14 cellular contexts compared by ENCODE assay signal in genomic region chr1:13751985-13752384, GRCh38. TPM values are rescaled to one million over a fixed set of nuclear protein-coding genes. Genes with fewer than 3 reads are reported as not detected.
A peak's percentile ranks its signal among the peaks of the same experiment; 100 is the strongest.
DNase-seq lines count a peak whose midpoint lies in the region; ATAC-seq, FAIRE-seq and TF ChIP-seq lines count a peak whose summit lies in the region.
"Had no signal": no experiment of that assay in that cellular context is flagged by ENCODE, and none has a peak within 500 bp of the region (broad histone marks: within the 10 kb centered on the region; RNA-seq: fewer than 3 reads in every experiment).

No MANE protein-coding gene starts in this region.

- peaks cover 35% of the 10 kb centered on the region for H3K36me3 Mint-ChIP-seq in activated CD4-positive, alpha-beta T cell treated with anti-CD3 and anti-CD28 coated beads, Interleukin-2, amount 10 ng/mL, durations not matched to agents 24 days and 14 days (ENCODE audit: low read depth)
- peaks cover 33% of the 10 kb centered on the region for H3K36me3 Mint-ChIP-seq in activated CD4-positive, alpha-beta T cell treated with anti-CD3 and anti-CD28 coated beads, Interleukin-2, amount 10 ng/mL, durations not matched to agents 7 days and 5 days (ENCODE audit: low read depth)

- H3K27me3 ChIP-seq in SJCRH30 (no peaks in the 10 kb centered on the region), foreskin keratinocyte (no peaks in the 10 kb centered on the region), small intestine (ENCODE audit: control insufficient read depth in 2 of 2, insufficient read depth in 2 of 2, low read length in 2 of 2) (no peaks in the 10 kb centered on the region)

- H3K27ac ChIP-seq in SJCRH30, result peak overlapping the region; percentile 29
- H3K27ac ChIP-seq in foreskin keratinocyte, result peak overlapping the region; percentile 23
- no peak overlapping the region for H3K27ac ChIP-seq in small intestine (ENCODE audit: low read depth in 1 of 2, low read length in 1 of 2)

- FAIRE-seq in small intestine (lab: Jason Lieb, UNC), result no peak
- FAIRE-seq: A204.1 had no signal

- H3K4me1 ChIP-seq in SJCRH30, result peaks cover 25% of the 10 kb centered on the region
- peaks cover 45% of the 10 kb centered on the region for H3K4me1 ChIP-seq in foreskin keratinocyte
- H3K4me1 ChIP-seq in small intestine (ENCODE audit: control insufficient read depth in 2 of 2, insufficient read depth in 1 of 2, low read depth in 1 of 2, low read length in 1 of 2), result peaks cover 0 to 9% of the 10 kb centered on the region in 2 donors

- TF ChIP-seq CTCF in foreskin keratinocyte (conservative IDR thresholded peaks at IDR 0.05) (no peak), omental fat pad (IDR thresholded peaks at IDR 0.05) (no peak)

- no peak overlapping the region for H3K27ac Mint-ChIP-seq in activated CD4-positive, alpha-beta T cell treated with anti-CD3 and anti-CD28 coated beads, Interleukin-2, amount 10 ng/mL, durations not matched to agents 24 days and 14 days
- no peak overlapping the region for H3K27ac Mint-ChIP-seq in activated CD4-positive, alpha-beta T cell treated with anti-CD3 and anti-CD28 coated beads, Interleukin-2, amount 10 ng/mL, durations not matched to agents 7 days and 5 days
- H3K27ac Mint-ChIP-seq: activated naive CD4-positive, alpha-beta T cell treated with anti-CD3 and anti-CD28 coated beads for 36 hours had no signal

- no peaks in the 10 kb centered on the region for H3K9me3 ChIP-seq in SJCRH30 (replicated peaks)
- H3K9me3 ChIP-seq in small intestine (ENCODE audit: control insufficient read depth, low read depth), result no peaks in the 10 kb centered on the region

- H3K4me3 Mint-ChIP-seq in activated CD4-positive, alpha-beta T cell treated with anti-CD3 and anti-CD28 coated beads, Interleukin-2, amount 10 ng/mL, durations not matched to agents 24 days and 14 days, result no peak overlapping the region
- no peak overlapping the region for H3K4me3 Mint-ChIP-seq in activated CD4-positive, alpha-beta T cell treated with anti-CD3 and anti-CD28 coated beads, Interleukin-2, amount 10 ng/mL, durations not matched to agents 7 days and 5 days
- H3K4me3 Mint-ChIP-seq: activated naive CD4-positive, alpha-beta T cell treated with anti-CD3 and anti-CD28 coated beads for 36 hours had no signal

- H3K9me3 Mint-ChIP-seq in activated CD4-positive, alpha-beta T cell treated with anti-CD3 and anti-CD28 coated beads, Interleukin-2, amount 10 ng/mL, durations not matched to agents 24 days and 14 days, result no peaks in the 10 kb centered on the region
- no peaks in the 10 kb centered on the region for H3K9me3 Mint-ChIP-seq in activated CD4-positive, alpha-beta T cell treated with anti-CD3 and anti-CD28 coated beads, Interleukin-2, amount 10 ng/mL, durations not matched to agents 7 days and 5 days
- H3K9me3 Mint-ChIP-seq: activated naive CD4-positive, alpha-beta T cell treated with anti-CD3 and anti-CD28 coated beads for 36 hours; nephron had no signal

- H3K27me3 Mint-ChIP-seq in activated CD4-positive, alpha-beta T cell treated with anti-CD3 and anti-CD28 coated beads, Interleukin-2, amount 10 ng/mL, durations not matched to agents 24 days and 14 days, result no peaks in the 10 kb centered on the region
- H3K27me3 Mint-ChIP-seq in activated CD4-positive, alpha-beta T cell treated with anti-CD3 and anti-CD28 coated beads, Interleukin-2, amount 10 ng/mL, durations not matched to agents 7 days and 5 days, result no peaks in the 10 kb centered on the region

- WGBS in small intestine, 3 donors, result 82 to 93% (median 87%) methylated on average over 7 of the region's 7 CpGs

- intact Hi-C loops in activated CD4-positive, alpha-beta T cell treated with anti-CD3 and anti-CD28 coated beads, Interleukin-2, amount 10 ng/mL, durations not matched to agents 24 days and 14 days (cut with micrococcal nuclease), result loop anchor here (5.0 kb wide), 1 partner anchor 40 kb away; no protein-coding TSS in a partner anchor

- DNase-seq in activated CD4-positive, alpha-beta T cell treated with anti-CD3 and anti-CD28 coated beads, Interleukin-2, amount 10 ng/mL, durations not matched to agents 24 days and 14 days, result peak; percentile 45
- DNase-seq in activated CD4-positive, alpha-beta T cell treated with anti-CD3 and anti-CD28 coated beads, Interleukin-2, amount 10 ng/mL, durations not matched to agents 7 days and 5 days, result no peak
- DNase-seq in SJCRH30, result no peak
- no peak for DNase-seq in foreskin keratinocyte
- peak; percentile 37 for DNase-seq in small intestine
- DNase-seq in omental fat pad (ENCODE audit: low spot score), result no peak
- DNase-seq: activated naive CD4-positive, alpha-beta T cell treated with anti-CD3 and anti-CD28 coated beads for 36 hours; hippocampal formation; NCI-H2081; Right ventricle myocardium superior had no signal

- no peak for ATAC-seq in foreskin keratinocyte
- no peak for ATAC-seq in GM18498 (IDR thresholded peaks at IDR 0.05; ENCODE audit: unreplicated experiment)
- no peak for ATAC-seq in GM19328 (IDR thresholded peaks at IDR 0.05; ENCODE audit: unreplicated experiment)
- no peak for ATAC-seq in omental fat pad (ENCODE audit: low FRiP score)

- H3K36me3 ChIP-seq in SJCRH30 (peaks cover 13% of the 10 kb centered on the region), small intestine (ENCODE audit: control insufficient read depth in 2 of 2, insufficient read depth in 2 of 2, low read length in 2 of 2) (no peaks in the 10 kb centered on the region)

- CTCF ChIA-PET in activated CD4-positive, alpha-beta T cell treated with anti-CD3 and anti-CD28 coated beads, Interleukin-2, amount 10 ng/mL, durations not matched to agents 7 days and 5 days (lab: Charles Lee), result interaction anchor here (1.1 to 1.6 kb wide), 5 partner anchors 18 to 54 kb away, joined by 3 read pairs; no protein-coding TSS in a partner anchor

- POLR2A ChIA-PET in activated CD4-positive, alpha-beta T cell treated with anti-CD3 and anti-CD28 coated beads, Interleukin-2, amount 10 ng/mL, durations not matched to agents 7 days and 5 days (lab: Charles Lee), result interaction anchor here (0.8 kb wide), 1 partner anchor 26 kb away, joined by 3 read pairs; no protein-coding TSS in a partner anchor

- peaks cover 62% of the 10 kb centered on the region for H3K4me1 Mint-ChIP-seq in activated CD4-positive, alpha-beta T cell treated with anti-CD3 and anti-CD28 coated beads, Interleukin-2, amount 10 ng/mL, durations not matched to agents 24 days and 14 days
- H3K4me1 Mint-ChIP-seq in activated CD4-positive, alpha-beta T cell treated with anti-CD3 and anti-CD28 coated beads, Interleukin-2, amount 10 ng/mL, durations not matched to agents 7 days and 5 days, result peaks cover 65% of the 10 kb centered on the region

- H3K4me3 ChIP-seq in SJCRH30, result no peak overlapping the region
- H3K4me3 ChIP-seq in small intestine (ENCODE audit: low read depth in 1 of 2, low read length in 2 of 2), result no peak overlapping the region

RNA-seq across cellular contexts. Expression of gene PRDM2, which starts 52.0 kb away (rescaled TPM):
- 44.5 and 45.9 TPM in 2 replicates for total RNA-seq in activated CD4-positive, alpha-beta T cell treated with anti-CD3 and anti-CD28 coated beads, Interleukin-2, amount 10 ng/mL, durations not matched to agents 24 days and 14 days
- total RNA-seq in activated CD4-positive, alpha-beta T cell treated with anti-CD3 and anti-CD28 coated beads, Interleukin-2, amount 10 ng/mL, durations not matched to agents 7 days and 5 days, result 10 to 100 TPM; 57.7 to 63.1 TPM
- total RNA-seq in SJCRH30 (2014; rRNA removed; shearing (Covaris generic)), result 25.2 and 28.4 TPM in 2 replicates
- total RNA-seq in foreskin keratinocyte, result 19.0 and 19.1 TPM in 2 replicates
- 5.2 and 6.0 TPM in 2 replicates for polyA plus RNA-seq in foreskin keratinocyte
- 10 to 100 TPM in 2 of 3 donors, 1 to 10 TPM in 1; 9.5 to 12.0 (median 11.4) TPM for polyA plus RNA-seq in small intestine
- total RNA-seq in omental fat pad, result 10 to 100 TPM; 26.3 to 39.5 (median 34.6) TPM

Comparison
In these comparisons a context has a peak if more than half of its experiments do, and no peak if none do; other contexts are left out.
1. DNase-seq: peak in activated CD4-positive, alpha-beta T cell treated with anti-CD3 and anti-CD28 coated beads, Interleukin-2, amount 10 ng/mL, durations not matched to agents 24 days and 14 days (single experiment) and small intestine (single experiment); none in activated CD4-positive, alpha-beta T cell treated with anti-CD3 and anti-CD28 coated beads, Interleukin-2, amount 10 ng/mL, durations not matched to agents 7 days and 5 days (single experiment), SJCRH30 (0 of 2), foreskin keratinocyte (0 of 2) and omental fat pad (single experiment).
2. H3K27ac ChIP-seq: peak in SJCRH30 (single experiment) and foreskin keratinocyte (single experiment); none in small intestine (0 of 2).